In the genomic region with DNA sequence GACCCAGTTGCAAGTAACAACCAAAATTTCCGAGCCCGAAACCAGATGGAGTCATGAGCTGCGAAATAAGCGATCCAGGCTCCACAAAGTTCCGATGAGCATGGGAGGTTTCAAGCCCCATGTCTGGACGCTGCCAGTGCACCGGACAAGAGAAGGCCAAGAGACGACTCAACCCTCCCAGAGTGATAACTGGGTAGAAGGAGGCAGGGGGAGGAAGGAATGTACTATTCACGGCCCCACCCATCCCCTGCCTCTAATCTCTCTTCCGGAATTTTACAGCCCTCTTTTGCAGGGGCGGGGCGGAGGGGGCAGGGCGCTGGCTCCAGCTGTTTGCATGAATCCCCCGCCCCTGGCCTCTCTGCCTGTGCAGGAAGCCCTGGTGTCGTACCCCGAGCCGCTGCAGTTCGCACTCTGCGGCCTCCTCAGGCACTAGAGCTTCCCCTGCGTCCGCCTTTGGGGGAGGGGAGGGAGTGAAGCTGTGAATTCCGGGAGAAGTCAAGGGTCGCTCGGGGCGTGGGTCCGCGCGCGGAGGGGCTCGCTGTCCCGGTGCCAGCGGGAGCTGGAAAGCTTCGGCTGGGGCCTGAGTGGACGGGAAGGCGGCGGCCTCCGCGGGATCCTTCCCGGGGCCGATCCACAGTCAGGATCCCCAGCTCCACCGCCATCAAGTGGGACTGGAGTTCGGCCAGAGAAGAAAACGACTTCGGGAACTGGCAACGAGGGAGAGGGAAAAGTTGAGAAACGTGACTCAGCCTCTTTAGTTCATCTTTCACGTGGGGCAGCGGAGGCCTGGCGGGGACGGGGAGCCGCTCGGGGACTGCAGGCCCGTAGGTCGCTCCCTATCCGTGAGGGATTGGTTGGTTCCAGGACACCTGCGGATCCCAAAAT, we compare ENCODE assay signal across 8 cellular contexts. TPM values are rescaled to one million over a fixed set of nuclear protein-coding genes. Genes with fewer than 3 reads are reported as not detected.
DNase-seq lines count a peak whose midpoint lies in the region; ATAC-seq, FAIRE-seq and TF ChIP-seq lines count a peak whose summit lies in the region.

No MANE protein-coding gene starts in this region.

- H3K79me2 ChIP-seq in MM.1S (ENCODE audit: low read length) = no peaks in the 10 kb centered on the region

- no peak for FAIRE-seq in urothelium cell line (lab: Jason Lieb, UNC)

- no peaks in the 10 kb centered on the region for H3K9me3 ChIP-seq in RWPE2 (ENCODE audit: severe bottlenecking)
- H3K9me3 ChIP-seq in heart right ventricle = no peaks in the 10 kb centered on the region
- H3K9me3 ChIP-seq in MM.1S (replicated peaks; ENCODE audit: insufficient read depth, low read length) = no peaks in the 10 kb centered on the region

- 7 to 9% methylated on average over 56 of the region's 56 CpGs for WGBS in heart right ventricle, 2 donors

- H3K4me1 ChIP-seq in RWPE2 (ENCODE audit: insufficient read depth, poor library complexity, severe bottlenecking) (peaks cover 30% of the 10 kb centered on the region), heart right ventricle (peaks cover 0 to 78% (median 22%) of the 10 kb centered on the region in 9 donors), MM.1S (ENCODE audit: low read length) (no peaks in the 10 kb centered on the region)

- no peaks in the 10 kb centered on the region for H4K20me1 ChIP-seq in MM.1S (ENCODE audit: insufficient read depth, low read length)

- no peaks in the 10 kb centered on the region for H3K36me3 ChIP-seq in RWPE2 (ENCODE audit: low read depth)
- no peaks in the 10 kb centered on the region for H3K36me3 ChIP-seq in heart right ventricle
- H3K36me3 ChIP-seq in MM.1S (replicated peaks; ENCODE audit: insufficient read depth, low read length) = no peaks in the 10 kb centered on the region

- H3K9ac ChIP-seq in MM.1S (ENCODE audit: low read length) = no peak overlapping the region

- peaks cover 6% of the 10 kb centered on the region for H3F3A ChIP-seq in MM.1S (ENCODE audit: insufficient read depth, low read length)

- no peaks in the 10 kb centered on the region for H3K36me3 Mint-ChIP-seq in activated naive CD4-positive, alpha-beta T cell treated with anti-CD3 and anti-CD28 coated beads, Interleukin-2, amount 50 U/mL, for 72 hours

- intact Hi-C loops in heart right ventricle (cut with DNase I) (no loop called here), posterior vena cava (cut with DNase I) (no loop called here)

- H3K4me3 ChIP-seq in RWPE2 (ENCODE audit: severe bottlenecking) (peak overlapping the region; percentile 20), heart right ventricle (peak overlapping the region; percentile 9 to 61 (median 52)), MM.1S (ENCODE audit: low read length) (no peak overlapping the region)

- H3K9me2 ChIP-seq in MM.1S (replicated peaks; ENCODE audit: insufficient read depth, low read length) = no peaks in the 10 kb centered on the region

- H3K9me3 Mint-ChIP-seq in activated naive CD4-positive, alpha-beta T cell treated with anti-CD3 and anti-CD28 coated beads, Interleukin-2, amount 50 U/mL, for 72 hours = no peaks in the 10 kb centered on the region

- peak overlapping the region; percentile 88 for H3K27ac ChIP-seq in RWPE2 (ENCODE audit: poor library complexity, severe bottlenecking)
- H3K27ac ChIP-seq in heart right ventricle = peak overlapping the region; percentile 90 to 99 (median 96)
- no peak overlapping the region for H3K27ac ChIP-seq in MM.1S (ENCODE audit: low read length)

- H3K27me3 ChIP-seq in RWPE2 (ENCODE audit: insufficient read depth, poor library complexity, severe bottlenecking) = no peaks in the 10 kb centered on the region
- no peaks in the 10 kb centered on the region for H3K27me3 ChIP-seq in heart right ventricle
- H3K27me3 ChIP-seq in MM.1S (replicated peaks; ENCODE audit: insufficient read depth, low read length) = no peaks in the 10 kb centered on the region

- peak; percentile 76 for ATAC-seq in HG03045 (IDR thresholded peaks at IDR 0.05; ENCODE audit: unreplicated experiment)
- peak; percentile 71 for ATAC-seq in RWPE2 (ENCODE audit: low read depth)
- peak; percentile 41 to 67 for ATAC-seq in activated naive CD4-positive, alpha-beta T cell treated with anti-CD3 and anti-CD28 coated beads, Interleukin-2, amount 50 U/mL, for 72 hours
- peak; percentile 85 to 94 (median 89) for ATAC-seq in heart right ventricle

- peak overlapping the region; percentile 79 to 92 for H3K27ac Mint-ChIP-seq in activated naive CD4-positive, alpha-beta T cell treated with anti-CD3 and anti-CD28 coated beads, Interleukin-2, amount 50 U/mL, for 72 hours

- no peak for TF ChIP-seq CTCF in RWPE2 (IDR thresholded peaks at IDR 0.05; ENCODE audit: poor library complexity, severe bottlenecking)
- no peak for TF ChIP-seq CTCF in heart right ventricle (IDR thresholded peaks at IDR 0.05)
- no peak for TF ChIP-seq CTCF in MM.1S (IDR thresholded peaks at IDR 0.05; ENCODE audit: low read length)

- TF ChIP-seq POLR2A in GM18526 (IDR thresholded peaks at IDR 0.05; ENCODE audit: extremely low read depth, insufficient read length) = peak; percentile 97

- DNase-seq in RWPE2 (ENCODE audit: low spot score) (peak; percentile 86), heart right ventricle (peak; percentile 89 to 91), posterior vena cava (ENCODE audit: low spot score) (peak; percentile 97), urothelium cell line (ENCODE audit: low spot score) (peak; percentile 84), MM.1S (no peak)
- DNase-seq in activated naive CD4-positive, alpha-beta T cell treated with anti-CD3 and anti-CD28 coated beads, Interleukin-2, amount 50 U/mL, for 72 hours (ENCODE audit: low spot score in 2 of 2) = peak in 1 of 2 donors; percentile 84

- no peak overlapping the region for H3K4me2 ChIP-seq in MM.1S (ENCODE audit: low read depth, low read length)

- H2AFZ ChIP-seq in MM.1S (ENCODE audit: low read length) = no peak overlapping the region

RNA-seq across cellular contexts. Expression of a gene that starts 6.3 kb away (rescaled TPM):
- 100 to 1,000 TPM; 216 to 408 TPM for total RNA-seq in activated naive CD4-positive, alpha-beta T cell treated with anti-CD3 and anti-CD28 coated beads, Interleukin-2, amount 50 U/mL, for 72 hours
- total RNA-seq in heart right ventricle (100 to 1,000 TPM; 206 to 506 (median 236) TPM), posterior vena cava (100 to 1,000 TPM; 259 to 375 TPM)
- 100 to 1,000 TPM in 1 of 2 donors, 10 to 100 TPM in 1; 49.5 to 154 TPM for polyA plus RNA-seq in heart right ventricle
